Comparison of ENCODE assay signal across 8 cellular contexts in the genomic region with DNA sequence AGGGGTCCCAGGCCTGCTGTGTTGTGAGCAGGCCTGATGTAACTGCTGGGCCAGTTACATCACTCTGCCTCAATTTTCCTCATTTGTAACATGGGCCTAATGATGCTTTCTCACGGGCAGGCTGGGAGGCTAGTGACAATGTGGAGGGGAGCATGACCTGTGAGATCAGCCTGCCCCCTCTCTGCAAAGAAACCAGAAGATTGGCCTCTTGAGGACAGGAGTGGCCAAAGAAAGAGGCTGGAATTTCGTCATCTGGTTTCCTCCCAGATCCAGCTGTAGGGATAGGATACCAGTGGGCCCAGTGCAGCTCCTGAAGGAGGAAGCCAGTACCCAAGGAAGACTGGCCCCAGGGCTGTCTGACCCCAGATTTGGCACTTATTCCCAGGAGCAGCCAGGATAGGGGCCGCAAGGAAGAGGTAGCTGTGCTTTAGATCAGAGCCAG. TPM values are rescaled to one million over a fixed set of nuclear protein-coding genes. Genes with fewer than 3 reads are reported as not detected.
DNase-seq lines count a peak whose midpoint lies in the region; ATAC-seq and TF ChIP-seq lines count a peak whose summit lies in the region.

No MANE protein-coding gene starts in this region.

- peaks cover 6% of the 10 kb centered on the region; the same call in 1 of the 2 replicates for H3K79me2 ChIP-seq in SK-N-SH (ENCODE audit: insufficient read depth)

- H3K36me3 Mint-ChIP-seq in T-helper 2 cell treated with Interferon-gamma antibody and Interleukin-4, amounts not matched to agents 5 μg/mL and 100 μg/mL, for 36 hours (ENCODE audit: low read depth) = peaks cover 16% of the 10 kb centered on the region

- no peak for TF ChIP-seq RAD21 in SK-N-SH (IDR thresholded peaks at IDR 0.05; ENCODE audit: low read length)

- no peaks in the 10 kb centered on the region for H4K20me1 ChIP-seq in SK-N-SH (ENCODE audit: insufficient read depth)

- TF ChIP-seq CTCF in SK-N-SH (IDR thresholded peaks at IDR 0.05) (no peak), ovary (IDR thresholded peaks at IDR 0.05) (no peak)

- no peak overlapping the region for H2AFZ ChIP-seq in SK-N-SH (ENCODE audit: low read depth)

- ATAC-seq in GM18868 (IDR thresholded peaks at IDR 0.05; ENCODE audit: unreplicated experiment) = no peak

- no peaks in the 10 kb centered on the region for H3K27me3 Mint-ChIP-seq in T-helper 2 cell treated with Interferon-gamma antibody and Interleukin-4, amounts not matched to agents 5 μg/mL and 100 μg/mL, for 36 hours (ENCODE audit: low read depth)

- H3K4me1 Mint-ChIP-seq in T-helper 2 cell treated with Interferon-gamma antibody and Interleukin-4, amounts not matched to agents 5 μg/mL and 100 μg/mL, for 36 hours (ENCODE audit: low read depth) = peaks cover 67% of the 10 kb centered on the region

- peak overlapping the region; percentile 94 for H3K4me2 ChIP-seq in SK-N-SH

- H3F3A ChIP-seq in SK-N-SH (replicated peaks; ENCODE audit: insufficient read depth) = peaks cover 17% of the 10 kb centered on the region

- peak overlapping the region; percentile 90 for H3K4me3 Mint-ChIP-seq in T-helper 2 cell treated with Interferon-gamma antibody and Interleukin-4, amounts not matched to agents 5 μg/mL and 100 μg/mL, for 36 hours

- intact Hi-C loops in ovary (cut with DNase I) = no loop called here

- H3K36me3 ChIP-seq in SK-N-SH (replicated peaks in 1 of 2; ENCODE audit: control insufficient read depth in 1 of 2, insufficient read depth in 2 of 2, low read length in 1 of 2) (no peaks in the 10 kb centered on the region), ovary (no peaks in the 10 kb centered on the region)

- peak overlapping the region; percentile 97 for H3K27ac Mint-ChIP-seq in T-helper 2 cell treated with Interferon-gamma antibody and Interleukin-4, amounts not matched to agents 5 μg/mL and 100 μg/mL, for 36 hours

- TF ChIP-seq EP300 in SK-N-SH (IDR thresholded peaks at IDR 0.05; ENCODE audit: borderline replicate concordance in 1 of 2, low read depth in 1 of 2, low read length in 1 of 2) = no peak
- no peak for TF ChIP-seq EP300 in ovary (IDR thresholded peaks at IDR 0.05)

- peak overlapping the region; percentile 69 to 95; a peak in 3 of 4 replicates for H3K27ac ChIP-seq in SK-N-SH (ENCODE audit: low read depth in 2 of 2, low read length in 1 of 2)
- H3K27ac ChIP-seq in ovary = peak overlapping the region; percentile 91 to 99

- H3K9me3 ChIP-seq in SK-N-SH (no peaks in the 10 kb centered on the region), ovary (no peaks in the 10 kb centered on the region)

- no peak for TF ChIP-seq POLR2A in ovary (IDR thresholded peaks at IDR 0.05)

- H3K9ac ChIP-seq in SK-N-SH = peak overlapping the region; percentile 88; the same call in 1 of the 2 replicates

- no peaks in the 10 kb centered on the region for H3K9me3 Mint-ChIP-seq in T-helper 2 cell treated with Interferon-gamma antibody and Interleukin-4, amounts not matched to agents 5 μg/mL and 100 μg/mL, for 36 hours

- 67% methylated on average over 3 of the region's 3 CpGs for WGBS in SK-N-SH (ENCODE audit: low lambda C conversion rate)
- 50 to 80% (median 72%) methylated on average over 3 of the region's 3 CpGs for WGBS in ovary, 3 donors

- H3K9me2 ChIP-seq in SK-N-SH = no peaks in the 10 kb centered on the region

- H3K4me1 ChIP-seq in SK-N-SH (ENCODE audit: control insufficient read depth in 1 of 2, insufficient read depth in 2 of 2, low read depth in 1 of 2, low read length in 1 of 2) = peaks cover 22 to 64% of the 10 kb centered on the region in 2 experiments; a peak in 3 of 4 replicates
- H3K4me1 ChIP-seq in ovary (ENCODE audit: insufficient read depth) = peaks cover 26% of the 10 kb centered on the region

- DNase-seq in T-helper 2 cell treated with Interferon-gamma antibody and Interleukin-4, amounts not matched to agents 5 μg/mL and 100 μg/mL, for 36 hours (ENCODE audit: low spot score) = no peak
- DNase-seq in T-helper 2 cell (no peak), SK-N-SH (no peak), fibroblast of gingiva (ENCODE audit: low read depth) (peak; percentile 87), ovary (peak in 4 of 5 donors; percentile 33 to 58 (median 40)), NCI-H526 (lab: John Stamatoyannopoulos, UW) (no peak), NCI-H510A treated with DMSO at 0.1 percent for 48 hours (lab: John Stamatoyannopoulos, UW) (no peak)

- H3K27me3 ChIP-seq in SK-N-SH (ENCODE audit: insufficient read depth) (no peaks in the 10 kb centered on the region), ovary (no peaks in the 10 kb centered on the region)

- H3K4me3 ChIP-seq in SK-N-SH (ENCODE audit: low read depth in 2 of 2, low read length in 1 of 2) = peak overlapping the region in 1 of 2 experiments; percentile 79; a peak in 3 of 4 replicates
- peak overlapping the region; percentile 76 for H3K4me3 ChIP-seq in ovary

- POLR2A ChIA-PET in SK-N-SH (lab: Yijun Ruan, JAX) = interaction anchor here (0.7 to 4.0 kb wide), 11 partner anchors 9 to 144 kb away, joined by 3 to 44 read pairs (median 7); no protein-coding TSS in a partner anchor

- CTCF ChIA-PET in SK-N-SH (lab: Yijun Ruan, JAX) = interaction anchor here (0.6 to 2.7 kb wide), 10 partner anchors 11 to 156 kb away, joined by 3 to 13 read pairs (median 4); a partner anchor contains a TSS

TF ChIP-seq in SK-N-SH, 30 proteins besides CTCF, POLR2A, EP300 and RAD21:
- TF ChIP-seq SIN3A (IDR thresholded peaks at IDR 0.05; ENCODE audit: borderline replicate concordance, low read depth, low read length) = no peak
- no peak for TF ChIP-seq MEF2A (IDR thresholded peaks at IDR 0.05; ENCODE audit: borderline replicate concordance, low read depth)
- TF ChIP-seq TAF1 (IDR thresholded peaks at IDR 0.05; ENCODE audit: borderline replicate concordance, low read depth, low read length) = no peak
- no peak for TF ChIP-seq RFX5 (IDR thresholded peaks at IDR 0.05; ENCODE audit: low read length)
- TF ChIP-seq MXI1 (IDR thresholded peaks at IDR 0.05; ENCODE audit: low read depth, low read length) = no peak
- TF ChIP-seq NFIC (IDR thresholded peaks at IDR 0.05; ENCODE audit: borderline replicate concordance) = no peak
- TF ChIP-seq EZH2phosphoT487 (IDR thresholded peaks at IDR 0.05; ENCODE audit: borderline replicate concordance, low read depth) = no peak
- TF ChIP-seq FOSL2 (IDR thresholded peaks at IDR 0.05; ENCODE audit: borderline replicate concordance, low read depth) = no peak
- TF ChIP-seq ELF1 (IDR thresholded peaks at IDR 0.05) = no peak
- TF ChIP-seq GABPA (IDR thresholded peaks at IDR 0.05; ENCODE audit: low read depth) = no peak
- TF ChIP-seq, protein P1, sequence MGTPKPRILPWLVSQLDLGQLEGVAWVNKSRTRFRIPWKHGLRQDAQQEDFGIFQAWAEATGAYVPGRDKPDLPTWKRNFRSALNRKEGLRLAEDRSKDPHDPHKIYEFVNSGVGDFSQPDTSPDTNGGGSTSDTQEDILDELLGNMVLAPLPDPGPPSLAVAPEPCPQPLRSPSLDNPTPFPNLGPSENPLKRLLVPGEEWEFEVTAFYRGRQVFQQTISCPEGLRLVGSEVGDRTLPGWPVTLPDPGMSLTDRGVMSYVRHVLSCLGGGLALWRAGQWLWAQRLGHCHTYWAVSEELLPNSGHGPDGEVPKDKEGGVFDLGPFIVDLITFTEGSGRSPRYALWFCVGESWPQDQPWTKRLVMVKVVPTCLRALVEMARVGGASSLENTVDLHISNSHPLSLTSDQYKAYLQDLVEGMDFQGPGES (IDR thresholded peaks at IDR 0.05; ENCODE audit: low read depth, low read length) = no peak

RNA-seq across cellular contexts. Expression of a gene that starts 0.6 kb away (rescaled TPM):
- polyA plus RNA-seq in SK-N-SH (2012; rRNA removed) = 15.9 and 20.4 TPM in 2 replicates
- 5.3 and 8.6 TPM in 2 replicates for polyA plus RNA-seq in SK-N-SH (2012; cell fraction: cytosol; rRNA removed)
- 92.2 and 140 TPM in 2 replicates for polyA plus RNA-seq in SK-N-SH (2012; cell fraction: nucleus; rRNA removed)
- 100 to 1,000 TPM in 3 of 7 donors, 10 to 100 TPM in 4; 30.3 to 190 (median 97.4) TPM for total RNA-seq in ovary
- 10 to 100 TPM; 24.3 to 44.3 TPM for polyA plus RNA-seq in ovary

Comparison
In these comparisons a context has a peak if more than half of its experiments do, and no peak if none do; other contexts are left out.
1. DNase-seq: peak in fibroblast of gingiva (single experiment) and ovary (4 of 5); none in T-helper 2 cell treated with Interferon-gamma antibody and Interleukin-4, amounts not matched to agents 5 μg/mL and 100 μg/mL, for 36 hours (single experiment), T-helper 2 cell (0 of 5), SK-N-SH (single experiment), NCI-H526 (0 of 2) and NCI-H510A treated with DMSO at 0.1 percent for 48 hours (single experiment).